38 cellular contexts compared by ENCODE assay signal in genomic region chr14:85711620-85712019, GRCh38.
"Had no signal": no experiment of that assay in that cellular context is flagged by ENCODE, and none has a peak within 500 bp of the region (broad histone marks: within the 10 kb centered on the region; RNA-seq: fewer than 3 reads in every experiment).

No MANE protein-coding gene starts in this region.

- H3K27ac ChIP-seq: adrenal gland, ascending aorta, body of pancreas, brain microvascular endothelial cell, breast epithelium, cardiac muscle cell had no signal

- H3K27me3 Mint-ChIP-seq: activated naive CD4-positive, alpha-beta T cell treated with anti-CD3 and anti-CD28 coated beads, Interleukin-2, amount 10 ng/mL, durations not matched to agents 7 days and 5 days; activated naive CD4-positive, alpha-beta T cell treated with anti-CD3 and anti-CD28 coated beads, Interleukin-2, amount 50 U/mL, for 24 hours; activated naive CD8-positive, alpha-beta T cell; activated naive CD8-positive, alpha-beta T cell treated with anti-CD3 and anti-CD28 coated beads for 36 hours; activated naive CD8-positive, alpha-beta T cell treated with anti-CD3 and anti-CD28 coated beads, Interleukin-2, amount 50 U/mL, for 24 hours; activated T-cell treated with anti-CD3 and anti-CD28 coated beads, Interleukin-2, amount 50 U/mL, for 24 hours; activated T-helper 17 cell treated with anti-CD3 and anti-CD28 coated beads, Interleukin-2, amount 50 U/mL, for 72 hours; brain; central memory CD8-positive, alpha-beta T cell had no signal

- H3K4me3 ChIP-seq: adrenal gland, ascending aorta, body of pancreas, breast epithelium, cardiac muscle cell had no signal

- H3K9me3 Mint-ChIP-seq: activated naive CD4-positive, alpha-beta T cell treated with anti-CD3 and anti-CD28 coated beads for 36 hours; activated naive CD4-positive, alpha-beta T cell treated with anti-CD3 and anti-CD28 coated beads, Interleukin-2, amount 50 U/mL, for 24 hours; activated naive CD8-positive, alpha-beta T cell treated with anti-CD3 and anti-CD28 coated beads for 36 hours; activated naive CD8-positive, alpha-beta T cell treated with anti-CD3 and anti-CD28 coated beads, Interleukin-2, amount 10 ng/mL, durations not matched to agents 7 days and 5 days; activated T-cell treated with anti-CD3 and anti-CD28 coated beads, Interleukin-2, amount 50 U/mL, for 4 hours; activated T-cell treated with anti-CD3 and anti-CD28 coated beads, Interleukin-2, amount 50 U/mL, for 72 hours; activated T-helper 1 cell treated with anti-CD3 and anti-CD28 coated beads, Interleukin-12 subunit alpha, Interleukin-12 subunit beta, Interleukin-2, Interleukin-4 antibody, amounts not matched to agents 30 ng/mL and 10 ng/mL and 1 ng/mL, durations not matched to agents 14 hours and 24 hours and 36 hours; activated T-helper 2 cell treated with anti-CD3 and anti-CD28 coated beads, Interferon-gamma antibody, Interleukin-2, Interleukin-4, amounts not matched to agents 10 μg/mL and 5 μg/mL and 100 μg/mL, durations not matched to agents 14 hours and 24 hours and 36 hours; brain; central memory CD8-positive, alpha-beta T cell had no signal

- H3K4me3 Mint-ChIP-seq: activated naive CD4-positive, alpha-beta T cell treated with anti-CD3 and anti-CD28 coated beads for 36 hours; activated naive CD4-positive, alpha-beta T cell treated with anti-CD3 and anti-CD28 coated beads, Interleukin-2, amount 10 ng/mL, durations not matched to agents 7 days and 5 days; activated naive CD4-positive, alpha-beta T cell treated with anti-CD3 and anti-CD28 coated beads, Interleukin-2, amount 50 U/mL, for 24 hours; activated naive CD8-positive, alpha-beta T cell; activated naive CD8-positive, alpha-beta T cell treated with anti-CD3 and anti-CD28 coated beads for 36 hours; activated naive CD8-positive, alpha-beta T cell treated with anti-CD3 and anti-CD28 coated beads, Interleukin-2, amount 10 ng/mL, durations not matched to agents 7 days and 5 days; activated naive CD8-positive, alpha-beta T cell treated with anti-CD3 and anti-CD28 coated beads, Interleukin-2, amount 50 U/mL, for 24 hours; activated T-cell treated with anti-CD3 and anti-CD28 coated beads, Interleukin-2, amount 50 U/mL, for 24 hours; activated T-cell treated with anti-CD3 and anti-CD28 coated beads, Interleukin-2, amount 50 U/mL, for 4 hours; activated T-cell treated with anti-CD3 and anti-CD28 coated beads, Interleukin-2, amount 50 U/mL, for 72 hours; activated T-helper 1 cell treated with anti-CD3 and anti-CD28 coated beads, Interleukin-12 subunit alpha, Interleukin-12 subunit beta, Interleukin-2, Interleukin-4 antibody, amounts not matched to agents 30 ng/mL and 10 ng/mL and 1 ng/mL, durations not matched to agents 14 hours and 24 hours and 36 hours; activated T-helper 17 cell treated with anti-CD3 and anti-CD28 coated beads, Interleukin-2, amount 50 U/mL, for 72 hours; brain; central memory CD8-positive, alpha-beta T cell had no signal

- H3K4me1 Mint-ChIP-seq: activated naive CD4-positive, alpha-beta T cell treated with anti-CD3 and anti-CD28 coated beads, Interleukin-2, amount 10 ng/mL, durations not matched to agents 7 days and 5 days; activated naive CD4-positive, alpha-beta T cell treated with anti-CD3 and anti-CD28 coated beads, Interleukin-2, amount 50 U/mL, for 24 hours; activated naive CD8-positive, alpha-beta T cell treated with anti-CD3 and anti-CD28 coated beads for 36 hours; activated naive CD8-positive, alpha-beta T cell treated with anti-CD3 and anti-CD28 coated beads, Interleukin-2, amount 10 ng/mL, durations not matched to agents 7 days and 5 days; activated naive CD8-positive, alpha-beta T cell treated with anti-CD3 and anti-CD28 coated beads, Interleukin-2, amount 50 U/mL, for 24 hours; activated T-helper 17 cell treated with anti-CD3 and anti-CD28 coated beads, Interleukin-2, amount 50 U/mL, for 72 hours; brain; central memory CD8-positive, alpha-beta T cell had no signal

- H3K36me3 ChIP-seq: adrenal gland, ascending aorta, brain microvascular endothelial cell, breast epithelium, cardiac muscle cell had no signal

- H3K4me1 ChIP-seq: adrenal gland, ascending aorta, body of pancreas, breast epithelium had no signal

- H3K36me3 Mint-ChIP-seq: activated naive CD4-positive, alpha-beta T cell treated with anti-CD3 and anti-CD28 coated beads, Interleukin-2, amount 10 ng/mL, durations not matched to agents 7 days and 5 days; activated naive CD4-positive, alpha-beta T cell treated with anti-CD3 and anti-CD28 coated beads, Interleukin-2, amount 50 U/mL, for 72 hours; activated naive CD8-positive, alpha-beta T cell; activated naive CD8-positive, alpha-beta T cell treated with anti-CD3 and anti-CD28 coated beads for 36 hours; activated naive CD8-positive, alpha-beta T cell treated with anti-CD3 and anti-CD28 coated beads, Interleukin-2, amount 10 ng/mL, durations not matched to agents 7 days and 5 days; brain had no signal

- H3K27ac Mint-ChIP-seq: activated naive CD4-positive, alpha-beta T cell treated with anti-CD3 and anti-CD28 coated beads for 36 hours; activated naive CD4-positive, alpha-beta T cell treated with anti-CD3 and anti-CD28 coated beads, Interleukin-2, amount 10 ng/mL, durations not matched to agents 7 days and 5 days; activated naive CD4-positive, alpha-beta T cell treated with anti-CD3 and anti-CD28 coated beads, Interleukin-2, amount 50 U/mL, for 24 hours; activated naive CD4-positive, alpha-beta T cell treated with anti-CD3 and anti-CD28 coated beads, Interleukin-2, amount 50 U/mL, for 72 hours; activated naive CD8-positive, alpha-beta T cell; activated naive CD8-positive, alpha-beta T cell treated with anti-CD3 and anti-CD28 coated beads for 36 hours; activated naive CD8-positive, alpha-beta T cell treated with anti-CD3 and anti-CD28 coated beads, Interleukin-2, amount 10 ng/mL, durations not matched to agents 7 days and 5 days; activated naive CD8-positive, alpha-beta T cell treated with anti-CD3 and anti-CD28 coated beads, Interleukin-2, amount 50 U/mL, for 24 hours; activated T-cell treated with anti-CD3 and anti-CD28 coated beads, Interleukin-2, amount 50 U/mL, for 24 hours; activated T-cell treated with anti-CD3 and anti-CD28 coated beads, Interleukin-2, amount 50 U/mL, for 72 hours; activated T-helper 1 cell treated with anti-CD3 and anti-CD28 coated beads, Interleukin-12 subunit alpha, Interleukin-12 subunit beta, Interleukin-2, Interleukin-4 antibody, amounts not matched to agents 30 ng/mL and 10 ng/mL and 1 ng/mL, durations not matched to agents 14 hours and 24 hours and 36 hours; activated T-helper 17 cell treated with anti-CD3 and anti-CD28 coated beads, Interleukin-2, amount 50 U/mL, for 72 hours; activated T-helper 2 cell treated with anti-CD3 and anti-CD28 coated beads, Interferon-gamma antibody, Interleukin-2, Interleukin-4, amounts not matched to agents 10 μg/mL and 5 μg/mL and 100 μg/mL, durations not matched to agents 14 hours and 24 hours and 36 hours; brain had no signal

- H3K9me3 ChIP-seq: adrenal gland, ascending aorta, body of pancreas, breast epithelium had no signal

- DNase-seq: activated effector memory CD4-positive, alpha-beta T cell treated with anti-CD3 and anti-CD28 coated beads, Interleukin-2, amount 50 U/mL, for 16 hours; activated effector memory CD4-positive, alpha-beta T cell treated with Interleukin-2 at 50 U/mL for 16 hours; activated gamma-delta T cell; activated gamma-delta T cell treated with Interleukin-2 at 50 U/mL for 16 hours; activated naive CD4-positive, alpha-beta T cell; activated naive CD4-positive, alpha-beta T cell treated with anti-CD3 and anti-CD28 coated beads for 36 hours; activated naive CD4-positive, alpha-beta T cell treated with anti-CD3 and anti-CD28 coated beads, Interleukin-2, amount 10 ng/mL, durations not matched to agents 7 days and 5 days; activated naive CD4-positive, alpha-beta T cell treated with anti-CD3 and anti-CD28 coated beads, Interleukin-2, amount 50 U/mL, for 16 hours; activated naive CD4-positive, alpha-beta T cell treated with Interleukin-2 at 50 U/mL for 16 hours; activated naive CD8-positive, alpha-beta T cell treated with anti-CD3 and anti-CD28 coated beads for 36 hours; activated naive CD8-positive, alpha-beta T cell treated with anti-CD3 and anti-CD28 coated beads, Interleukin-2, amount 10 ng/mL, durations not matched to agents 7 days and 5 days; activated naive CD8-positive, alpha-beta T cell treated with anti-CD3 and anti-CD28 coated beads, Interleukin-2, amount 50 U/mL, for 24 hours; activated T-cell treated with anti-CD3 and anti-CD28 coated beads, Interleukin-2, amount 50 U/mL, for 1 hour; activated T-cell treated with anti-CD3 and anti-CD28 coated beads, Interleukin-2, amount 50 U/mL, for 24 hours; activated T-cell treated with anti-CD3 and anti-CD28 coated beads, Interleukin-2, amount 50 U/mL, for 4 hours; activated T-cell treated with anti-CD3 and anti-CD28 coated beads, Interleukin-2, amount 50 U/mL, for 48 hours; activated T-cell treated with anti-CD3 and anti-CD28 coated beads, Interleukin-2, amount 50 U/mL, for 72 hours; adrenal gland; amniotic stem cell; amygdala; anterior cingulate cortex; aorta; body of pancreas; brain microvascular endothelial cell; caudate nucleus; central memory CD4-positive, alpha-beta T cell; cerebellar nuclear complex had no signal

- ATAC-seq: activated naive CD4-positive, alpha-beta T cell treated with anti-CD3 and anti-CD28 coated beads, Interleukin-2, amount 50 U/mL, for 72 hours; activated naive CD8-positive, alpha-beta T cell treated with anti-CD3 and anti-CD28 coated beads, Interleukin-2, amount 50 U/mL, for 24 hours; activated T-cell treated with anti-CD3 and anti-CD28 coated beads, Interleukin-2, amount 50 U/mL, for 4 hours; activated T-cell treated with anti-CD3 and anti-CD28 coated beads, Interleukin-2, amount 50 U/mL, for 72 hours; activated T-helper 17 cell treated with anti-CD3 and anti-CD28 coated beads, Interleukin-2, amount 50 U/mL, for 72 hours; body of pancreas had no signal

- H3K27me3 ChIP-seq: adrenal gland, ascending aorta, body of pancreas, brain microvascular endothelial cell, breast epithelium, cardiac muscle cell had no signal
